Comparison of ENCODE assay signal across 17 cellular contexts in genomic region chrX:966396-967070, GRCh38.
A peak's percentile ranks its signal among the peaks of the same experiment; 100 is the strongest.
DNase-seq lines count a peak whose midpoint lies in the region; ATAC-seq and TF ChIP-seq lines count a peak whose summit lies in the region.
"Had no signal": no experiment of that assay in that cellular context is flagged by ENCODE, and none has a peak within 500 bp of the region (broad histone marks: within the 10 kb centered on the region; RNA-seq: fewer than 3 reads in every experiment).

No MANE protein-coding gene starts in this region.

- H3K27me3 Mint-ChIP-seq in natural killer cell (ENCODE audit: low read depth in 2 of 2) (no peaks in the 10 kb centered on the region), osteocyte (ENCODE audit: unreplicated experiment) (no peaks in the 10 kb centered on the region)

- CTCF ChIA-PET in PC-3 (lab: Charles Lee), result no interaction called here

- H3K4me3 ChIP-seq in PC-3 (ENCODE audit: low read length), result no peak overlapping the region
- H3K4me3 ChIP-seq: A549, GM12878, GM23248, K562 had no signal

- no peaks in the 10 kb centered on the region for H3K9me3 ChIP-seq in PC-3 (ENCODE audit: low read length)
- H3K9me3 ChIP-seq: A549 had no signal

- POLR2A ChIA-PET in PC-3 (lab: Charles Lee; ENCODE audit: unreplicated experiment), result no interaction called here

- H3K4me2 ChIP-seq in PC-3 (ENCODE audit: low read length), result no peak overlapping the region
- H3K4me2 ChIP-seq: A549 had no signal

- no peaks in the 10 kb centered on the region for H3K9me2 ChIP-seq in PC-3 (replicated peaks; ENCODE audit: low read length)

- no peak overlapping the region for H2AFZ ChIP-seq in PC-3 (ENCODE audit: low read length)
- H2AFZ ChIP-seq: GM23248 had no signal

- H3K79me2 ChIP-seq in PC-3 (ENCODE audit: low read length), result no peaks in the 10 kb centered on the region

- peaks cover 8 to 21% of the 10 kb centered on the region in 2 donors for H3K4me1 Mint-ChIP-seq in natural killer cell
- H3K4me1 Mint-ChIP-seq in osteocyte (ENCODE audit: unreplicated experiment), result no peaks in the 10 kb centered on the region

- ATAC-seq in PC-3 (peak; percentile 48; the same call in 1 of the 2 replicates), natural killer cell (no peak)
- ATAC-seq: GM12878, K562 had no signal

- intact Hi-C loops in PC-3 (cut with micrococcal nuclease), result no loop called here
- intact Hi-C loops in natural killer cell (cut with micrococcal nuclease), result no loop called here

- H4K20me1 ChIP-seq in PC-3 (ENCODE audit: low read length), result no peaks in the 10 kb centered on the region

- H3K9ac ChIP-seq in PC-3 (ENCODE audit: low read length), result no peak overlapping the region
- H3K9ac ChIP-seq: GM23248 had no signal

- no peaks in the 10 kb centered on the region for H3K36me3 Mint-ChIP-seq in natural killer cell
- H3K36me3 Mint-ChIP-seq in osteocyte (ENCODE audit: unreplicated experiment), result no peaks in the 10 kb centered on the region
- H3K36me3 Mint-ChIP-seq: CD4-positive, alpha-beta memory T cell had no signal

- H3K27me3 ChIP-seq in PC-3 (ENCODE audit: low read length), result peaks cover 21% of the 10 kb centered on the region

- H3F3A ChIP-seq in PC-3 (ENCODE audit: low read length, unreplicated experiment), result no peaks in the 10 kb centered on the region

- H3K27ac ChIP-seq in PC-3 (ENCODE audit: low read length), result no peak overlapping the region
- H3K27ac ChIP-seq: 22Rv1, A549, C4-2B, GM23248 had no signal

- H3K4me3 Mint-ChIP-seq in natural killer cell, result peak overlapping the region; percentile 47
- H3K4me3 Mint-ChIP-seq in osteocyte (ENCODE audit: unreplicated experiment), result no peak overlapping the region

- TF ChIP-seq CTCF in PC-3 (conservative IDR thresholded peaks at IDR 0.05; ENCODE audit: low read depth, low read length), result no peak
- TF ChIP-seq CTCF in natural killer cell (IDR thresholded peaks at IDR 0.05), result no peak
- no peak for TF ChIP-seq CTCF in osteocyte (IDR thresholded peaks at IDR 0.05)

- H3K27ac Mint-ChIP-seq in natural killer cell, result no peak overlapping the region
- no peak overlapping the region for H3K27ac Mint-ChIP-seq in osteocyte (ENCODE audit: unreplicated experiment)
- H3K27ac Mint-ChIP-seq: CD4-positive, alpha-beta memory T cell had no signal

- H3K36me3 ChIP-seq in PC-3 (ENCODE audit: low read depth, low read length), result no peaks in the 10 kb centered on the region

- no peaks in the 10 kb centered on the region for H3K4me1 ChIP-seq in PC-3 (ENCODE audit: insufficient read depth, low read length)
- H3K4me1 ChIP-seq: A549 had no signal

- DNase-seq in ELF-1 (ENCODE audit: low read depth, low spot score), result peak; percentile 14
- DNase-seq in PC-3, result no peak
- DNase-seq in natural killer cell, result no peak
- peak; percentile 78 for DNase-seq in osteocyte (ENCODE audit: extremely low spot score, unreplicated experiment)
- no peak for DNase-seq in anterior cingulate cortex (lab: John Stamatoyannopoulos, UW)
- no peak for DNase-seq in HCEC 1CT
- no peak for DNase-seq in NCI-H1092 treated with DMSO at 0.1 percent for 48 hours (lab: John Stamatoyannopoulos, UW)
- no peak for DNase-seq in iPS-NIHi11 (ENCODE audit: low spot score)
- DNase-seq: AML-193; CD4-positive, alpha-beta memory T cell; DMS79 treated with DMSO at 0.1 percent for 48 hours; GM23248 had no signal

- no peaks in the 10 kb centered on the region for H3K9me3 Mint-ChIP-seq in natural killer cell
- H3K9me3 Mint-ChIP-seq in osteocyte (ENCODE audit: unreplicated experiment), result no peaks in the 10 kb centered on the region

- no TSS peak for BruUV-seq in PC-3 (replicated peaks; lab: Mats Ljungman, UMichigan)

Comparison
In these comparisons a context has a peak if more than half of its experiments do, and no peak if none do; other contexts are left out.
1. DNase-seq: peak in ELF-1 (single experiment) and osteocyte (single experiment); none in PC-3 (single experiment), natural killer cell (single experiment), anterior cingulate cortex (0 of 58), HCEC 1CT (single experiment), NCI-H1092 treated with DMSO at 0.1 percent for 48 hours (single experiment) and iPS-NIHi11 (single experiment).